16 cellular contexts compared by ENCODE assay signal in the genomic region with DNA sequence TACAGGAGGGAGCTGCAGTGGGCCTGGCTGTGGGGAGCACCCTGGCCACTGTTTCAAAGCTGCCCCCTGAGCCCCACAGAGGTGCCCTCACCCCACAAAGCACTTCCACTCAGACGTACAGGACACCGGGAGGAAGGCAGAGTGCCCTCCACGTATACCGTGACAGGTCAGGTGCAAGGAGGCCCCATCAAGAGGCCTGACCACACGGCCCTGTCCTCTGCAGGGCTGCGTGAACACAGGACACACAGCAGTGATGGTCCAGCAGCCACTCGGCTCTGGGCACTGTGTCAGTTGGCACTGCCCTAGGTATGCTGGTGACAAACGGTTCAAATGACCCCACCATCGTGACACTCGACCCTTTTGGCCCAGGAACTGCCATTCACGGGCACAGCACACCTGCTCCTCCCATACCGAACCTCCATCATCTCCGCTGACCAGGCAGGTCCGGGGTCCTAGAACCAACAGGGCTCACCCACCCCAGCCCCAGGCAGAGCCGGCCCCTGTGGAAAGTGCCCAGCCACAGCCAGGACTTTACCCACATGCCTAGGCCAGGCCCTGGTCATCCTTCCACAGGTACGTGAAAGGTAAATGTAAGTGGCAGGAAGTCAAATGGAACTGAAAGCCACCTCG.
"Had no signal": no experiment of that assay in that cellular context is flagged by ENCODE, and none has a peak within 500 bp of the region (broad histone marks: within the 10 kb centered on the region; RNA-seq: fewer than 3 reads in every experiment).

No MANE protein-coding gene starts in this region.

- ATAC-seq: gastrocnemius medialis; lower lobe of right lung; natural killer cell; stimulated activated naive CD8-positive, alpha-beta T cell treated with anti-CD3 and anti-CD28 coated beads, Interleukin-15, amount 100 ng/mL, for 72 hours had no signal

- H3K36me3 ChIP-seq: gastrocnemius medialis, lower lobe of right lung, prostate gland, SJCRH30 had no signal

- H3K27me3 ChIP-seq: gastrocnemius medialis had no signal

- H3K4me3 ChIP-seq: gastrocnemius medialis, lower lobe of right lung, prostate gland, SJCRH30 had no signal

- DNase-seq: activated naive CD4-positive, alpha-beta T cell; activated T-cell treated with anti-CD3 and anti-CD28 coated beads for 4 hours; anterior cingulate cortex; central memory CD4-positive, alpha-beta T cell; gastrocnemius medialis; lower lobe of right lung; natural killer cell; nucleus accumbens; right cardiac atrium; SJCRH30; small intestine; stimulated activated CD4-positive, alpha-beta T cell treated with anti-CD3 and anti-CD28 coated beads, Interleukin-4, amount 100 ng/mL, for 1 hour; stimulated activated naive CD8-positive, alpha-beta T cell treated with anti-CD3 and anti-CD28 coated beads, Interleukin-15, amount 100 ng/mL, for 72 hours had no signal

- H3K27ac Mint-ChIP-seq: natural killer cell; T-helper 1 cell treated with Interleukin-12 subunit alpha and Interleukin-12 subunit beta and Interleukin-4 antibody, amounts not matched to agents 30 μg/mL and 1 μg/mL, for 36 hours had no signal

- H3K9me3 Mint-ChIP-seq: natural killer cell; stimulated activated naive CD8-positive, alpha-beta T cell treated with anti-CD3 and anti-CD28 coated beads, Interleukin-15, amount 100 ng/mL, for 72 hours; T-helper 1 cell treated with Interleukin-12 subunit alpha and Interleukin-12 subunit beta and Interleukin-4 antibody, amounts not matched to agents 30 μg/mL and 1 μg/mL, for 36 hours had no signal

- H3K4me3 Mint-ChIP-seq: brain; natural killer cell; stimulated activated naive CD8-positive, alpha-beta T cell treated with anti-CD3 and anti-CD28 coated beads, Interleukin-15, amount 100 ng/mL, for 72 hours; T-helper 1 cell treated with Interleukin-12 subunit alpha and Interleukin-12 subunit beta and Interleukin-4 antibody, amounts not matched to agents 30 μg/mL and 1 μg/mL, for 36 hours had no signal

- H3K4me1 ChIP-seq: gastrocnemius medialis, lower lobe of right lung, prostate gland, SJCRH30 had no signal

- H3K27ac ChIP-seq: gastrocnemius medialis, lower lobe of right lung, prostate gland, SJCRH30 had no signal

- H3K36me3 Mint-ChIP-seq: brain, natural killer cell had no signal

- H3K4me1 Mint-ChIP-seq: natural killer cell had no signal

- H3K27me3 Mint-ChIP-seq: stimulated activated naive CD8-positive, alpha-beta T cell treated with anti-CD3 and anti-CD28 coated beads, Interleukin-15, amount 100 ng/mL, for 72 hours had no signal

- H3K9me3 ChIP-seq: gastrocnemius medialis, lower lobe of right lung, prostate gland, SJCRH30 had no signal
